ENCODE assay signal across 23 cellular contexts in genomic region chr1:36762174-36762573, GRCh38.
"Had no signal": no experiment of that assay in that cellular context is flagged by ENCODE, and none has a peak within 500 bp of the region (broad histone marks: within the 10 kb centered on the region; RNA-seq: fewer than 3 reads in every experiment).

No MANE protein-coding gene starts in this region.

- H3K4me2 ChIP-seq: hepatocyte, smooth muscle cell had no signal

- H3K4me1 ChIP-seq: gastrocnemius medialis, pancreas, suprapubic skin had no signal

- ATAC-seq: effector memory CD8-positive, alpha-beta T cell; gastrocnemius medialis; left lobe of liver; natural killer cell; pancreas; sciatic nerve; stimulated activated naive CD8-positive, alpha-beta T cell treated with anti-CD3 and anti-CD28 coated beads, Interleukin-15, amount 100 ng/mL, for 72 hours had no signal

- DNase-seq: dermis blood vessel endothelial cell; effector memory CD8-positive, alpha-beta T cell; foreskin fibroblast; gastrocnemius medialis; kidney; midbrain; natural killer cell; pancreas; stimulated activated CD4-positive, alpha-beta T cell treated with anti-CD3 and anti-CD28 coated beads, Interleukin-12 subunit alpha, Interleukin-12 subunit beta, amount 100 ng/mL, for 4 hours; stimulated activated CD4-positive, alpha-beta T cell treated with anti-CD3 and anti-CD28 coated beads, Interleukin-1b, Interleukin-23, amount 100 ng/mL, for 48 hours; stimulated activated CD4-positive, alpha-beta T cell treated with anti-CD3 and anti-CD28 coated beads, Interleukin-4, amount 100 ng/mL, for 1 hour; stimulated activated CD8-positive, alpha-beta memory T cell treated with anti-CD3 and anti-CD28 coated beads, Interleukin-4, amount 100 ng/mL, for 48 hours; stimulated activated naive CD4-positive, alpha-beta T cell; stimulated activated naive CD8-positive, alpha-beta T cell treated with anti-CD3 and anti-CD28 coated beads, Interleukin-15, amount 100 ng/mL, for 72 hours; trophoblast cell had no signal

- H3K36me3 ChIP-seq: gastrocnemius medialis, neutrophil, pancreas, suprapubic skin had no signal

- FAIRE-seq: kidney, pancreas had no signal

- H3K4me3 ChIP-seq: coronary artery, gastrocnemius medialis, hepatocyte, lung, pancreas, smooth muscle cell, suprapubic skin had no signal

- H3K79me2 ChIP-seq: hepatocyte had no signal

- H2AFZ ChIP-seq: hepatocyte had no signal

- H3K27me3 ChIP-seq: gastrocnemius medialis, hepatocyte, pancreas had no signal

- H3K27ac ChIP-seq: coronary artery, gastrocnemius medialis, hepatocyte, neutrophil, pancreas, suprapubic skin had no signal

- H3K9me3 ChIP-seq: gastrocnemius medialis, neutrophil, pancreas, suprapubic skin had no signal
